18 cellular contexts compared by ENCODE assay signal in the genomic region with DNA sequence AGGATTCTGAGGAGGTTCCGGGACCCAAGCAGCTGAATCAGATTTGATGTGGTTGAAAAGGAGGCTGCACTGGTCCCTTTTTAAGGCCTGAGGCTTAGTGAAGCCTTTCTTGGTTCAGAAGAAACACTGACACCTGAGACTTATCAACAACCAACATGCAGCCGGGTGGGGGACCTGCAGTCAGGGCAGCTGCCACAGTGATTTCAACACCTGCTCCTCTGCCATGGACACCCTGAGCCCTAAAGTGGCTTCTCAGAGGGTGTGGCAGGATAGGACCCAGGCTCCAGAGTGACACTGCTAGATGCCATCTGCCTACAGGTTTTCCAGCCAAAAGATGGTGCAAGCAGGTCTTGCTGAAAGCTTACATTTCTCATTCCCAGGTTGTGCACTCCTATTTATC.
A peak's percentile ranks its signal among the peaks of the same experiment; 100 is the strongest.
DNase-seq lines count a peak whose midpoint lies in the region; ATAC-seq and TF ChIP-seq lines count a peak whose summit lies in the region.
"Had no signal": no experiment of that assay in that cellular context is flagged by ENCODE, and none has a peak within 500 bp of the region (broad histone marks: within the 10 kb centered on the region; RNA-seq: fewer than 3 reads in every experiment).

No MANE protein-coding gene starts in this region.

- H3K23ac ChIP-seq in neuronal stem cell (ENCODE audit: low read depth, low read length, poor library complexity) = no peak overlapping the region

- H3K9me2 ChIP-seq in HCT116 (ENCODE audit: insufficient read depth) = no peaks in the 10 kb centered on the region

- H3K4me1 Mint-ChIP-seq in stimulated activated effector memory CD8-positive, alpha-beta T cell treated with anti-CD3 and anti-CD28 coated beads, Interleukin-12 subunit alpha, Interleukin-12 subunit beta, amount 100 ng/mL, for 72 hours = no peaks in the 10 kb centered on the region
- H3K4me1 Mint-ChIP-seq: activated naive CD4-positive, alpha-beta T cell treated with anti-CD3 and anti-CD28 coated beads, Interleukin-2, amount 10 ng/mL, durations not matched to agents 7 days and 5 days; CD4-positive, alpha-beta memory T cell; stimulated activated memory B cell treated with anti-CD40 and anti-IgM and Interleukin-4, amounts not matched to agents 10 μg/mL and 1 μg/mL and 100 μg/mL, for 72 hours had no signal

- no peak overlapping the region for H4K8ac ChIP-seq in neuronal stem cell (ENCODE audit: low read depth, low read length)

- no peak for ATAC-seq in HCT116
- no peak for ATAC-seq in HG03521 (IDR thresholded peaks at IDR 0.05; ENCODE audit: unreplicated experiment)
- ATAC-seq in stimulated activated effector memory CD8-positive, alpha-beta T cell treated with anti-CD3 and anti-CD28 coated beads, Interleukin-12 subunit alpha, Interleukin-12 subunit beta, amount 100 ng/mL, for 72 hours = no peak
- ATAC-seq: stimulated activated memory B cell treated with anti-CD40 and anti-IgM and Interleukin-4, amounts not matched to agents 10 μg/mL and 1 μg/mL and 100 μg/mL, for 72 hours had no signal

- BruUV-seq in HCT116 (replicated peaks; lab: Mats Ljungman, UMichigan) = no TSS peak

- H3K79me1 ChIP-seq in neuronal stem cell (ENCODE audit: low read depth, low read length) = no peaks in the 10 kb centered on the region

- peak; percentile 39 for DNase-seq in DMS53 (lab: John Stamatoyannopoulos, UW)
- DNase-seq in DMS53 treated with DMSO at 0.1 percent for 48 hours (lab: John Stamatoyannopoulos, UW; ENCODE audit: unreplicated experiment) = no peak
- DNase-seq in HCT116 (ENCODE audit: low read depth, low spot score) = no peak
- peak; percentile 32 for DNase-seq in RPMI8226
- no peak for DNase-seq in neuronal stem cell (ENCODE audit: low spot score)
- no peak for DNase-seq in HCEC 1CT
- no peak for DNase-seq in stimulated activated effector memory CD8-positive, alpha-beta T cell treated with anti-CD3 and anti-CD28 coated beads, Interleukin-12 subunit alpha, Interleukin-12 subunit beta, amount 100 ng/mL, for 72 hours (ENCODE audit: low spot score in 2 of 2)
- DNase-seq: CD4-positive, alpha-beta memory T cell; natural killer cell; NCI-H2081 treated with DMSO at 0.1 percent for 48 hours; T-helper 1 cell had no signal

- H4K20me1 ChIP-seq in HCT116 (ENCODE audit: insufficient read depth) = no peaks in the 10 kb centered on the region

- no CpG with 5 or more reads among the region's 2 CpGs for WGBS in neuronal stem cell (ENCODE audit: extremely low coverage in 2 of 2, insufficient read length in 2 of 2, insufficient replicate concordance in 1 of 2), 2 donors

- intact Hi-C loops in HCT116 (cut with micrococcal nuclease) = no loop called here

- H3K9ac ChIP-seq in HCT116 (ENCODE audit: low read length) (no peak overlapping the region), neuronal stem cell (ENCODE audit: low read depth, low read length, poor library complexity) (no peak overlapping the region)

- no peak overlapping the region for H3K4ac ChIP-seq in neuronal stem cell (ENCODE audit: low read length)

- no peak for TF ChIP-seq POLR2A in HCT116 (IDR thresholded peaks at IDR 0.05; ENCODE audit: borderline replicate concordance, extremely low read depth, insufficient read depth, insufficient read length)

- no peak overlapping the region for H3K27ac Mint-ChIP-seq in stimulated activated effector memory CD8-positive, alpha-beta T cell treated with anti-CD3 and anti-CD28 coated beads, Interleukin-12 subunit alpha, Interleukin-12 subunit beta, amount 100 ng/mL, for 72 hours
- H3K27ac Mint-ChIP-seq: activated naive CD4-positive, alpha-beta T cell treated with anti-CD3 and anti-CD28 coated beads, Interleukin-2, amount 10 ng/mL, durations not matched to agents 7 days and 5 days; CD4-positive, alpha-beta memory T cell; natural killer cell; stimulated activated memory B cell treated with anti-CD40 and anti-IgM and Interleukin-4, amounts not matched to agents 10 μg/mL and 1 μg/mL and 100 μg/mL, for 72 hours had no signal

- H2BK120ac ChIP-seq in neuronal stem cell (ENCODE audit: low read depth, low read length) = no peak overlapping the region

- H3K4me1 ChIP-seq in HCT116 (ENCODE audit: control insufficient read depth in 1 of 2, insufficient read depth in 2 of 2, low read length in 2 of 2) (peaks cover 0 to 9% of the 10 kb centered on the region in 2 experiments; a peak in 3 of 4 replicates), neuronal stem cell (ENCODE audit: control insufficient read depth in 2 of 2, insufficient read depth in 1 of 2, low read depth in 1 of 2, low read length in 2 of 2) (peaks cover 33 to 49% of the 10 kb centered on the region in 2 donors)
- H3K4me1 ChIP-seq: SJCRH30 had no signal

- no peak for TF ChIP-seq RAD21 in HCT116 (IDR thresholded peaks at IDR 0.05; ENCODE audit: low read depth)

- no peaks in the 10 kb centered on the region for H3K9me3 Mint-ChIP-seq in stimulated activated effector memory CD8-positive, alpha-beta T cell treated with anti-CD3 and anti-CD28 coated beads, Interleukin-12 subunit alpha, Interleukin-12 subunit beta, amount 100 ng/mL, for 72 hours
- H3K9me3 Mint-ChIP-seq: activated naive CD4-positive, alpha-beta T cell treated with anti-CD3 and anti-CD28 coated beads, Interleukin-2, amount 10 ng/mL, durations not matched to agents 7 days and 5 days; CD4-positive, alpha-beta memory T cell; natural killer cell; stimulated activated memory B cell treated with anti-CD40 and anti-IgM and Interleukin-4, amounts not matched to agents 10 μg/mL and 1 μg/mL and 100 μg/mL, for 72 hours had no signal

- no peak overlapping the region for H3K4me3 Mint-ChIP-seq in stimulated activated effector memory CD8-positive, alpha-beta T cell treated with anti-CD3 and anti-CD28 coated beads, Interleukin-12 subunit alpha, Interleukin-12 subunit beta, amount 100 ng/mL, for 72 hours
- H3K4me3 Mint-ChIP-seq: activated naive CD4-positive, alpha-beta T cell treated with anti-CD3 and anti-CD28 coated beads, Interleukin-2, amount 10 ng/mL, durations not matched to agents 7 days and 5 days; CD4-positive, alpha-beta memory T cell; natural killer cell; stimulated activated memory B cell treated with anti-CD40 and anti-IgM and Interleukin-4, amounts not matched to agents 10 μg/mL and 1 μg/mL and 100 μg/mL, for 72 hours had no signal

- H3K18ac ChIP-seq in neuronal stem cell (ENCODE audit: low read length) = no peak overlapping the region

- H3K27ac ChIP-seq in HCT116 (ENCODE audit: low read depth, low read length) (no peak overlapping the region), neuronal stem cell (replicated peaks; ENCODE audit: low read length) (no peak overlapping the region)
- H3K27ac ChIP-seq: 22Rv1, SJCRH30, thoracic aorta had no signal

- RAD21 ChIA-PET in HCT116 (lab: Charles Lee; ENCODE audit: low non-redundant PET in 1 of 2, low total read pairs in 2 of 2, uncharacterized antibody in 2 of 2, unreplicated experiment in 2 of 2) = no interaction called here

- H2AK5ac ChIP-seq in neuronal stem cell (ENCODE audit: low read depth, low read length) = peak overlapping the region; percentile 31

- H3K14ac ChIP-seq in neuronal stem cell (ENCODE audit: low read length) = no peak overlapping the region

- POLR2A ChIA-PET in HCT116 (lab: Charles Lee) = no interaction called here

- H3K4me3 ChIP-seq in HCT116 (replicated peaks in 1 of 2; ENCODE audit: low read depth in 1 of 2, low read length in 2 of 2) (no peak overlapping the region), neuronal stem cell (ENCODE audit: low read length in 2 of 2) (no peak overlapping the region)
- H3K4me3 ChIP-seq: GM12878, SJCRH30, thoracic aorta had no signal

- H2AFZ ChIP-seq in HCT116 (ENCODE audit: low read depth, low read length, poor library complexity, severe bottlenecking) = no peak overlapping the region
- H2AFZ ChIP-seq in neuronal stem cell (ENCODE audit: low read length) = no peak overlapping the region

- no peaks in the 10 kb centered on the region for H3K36me3 ChIP-seq in HCT116 (ENCODE audit: control insufficient read depth in 1 of 2, insufficient read depth in 2 of 2, low read length in 2 of 2)
- no peaks in the 10 kb centered on the region for H3K36me3 ChIP-seq in neuronal stem cell (replicated peaks in 1 of 2; ENCODE audit: control insufficient read depth in 2 of 2, insufficient read depth in 2 of 2, low read length in 2 of 2)
- H3K36me3 ChIP-seq: SJCRH30, thoracic aorta had no signal

- no peak overlapping the region for H2BK15ac ChIP-seq in neuronal stem cell (ENCODE audit: low read length)

- TF ChIP-seq CTCF in HCT116 (IDR thresholded peaks at IDR 0.05 in 2 of 3, conservative IDR thresholded peaks at IDR 0.05 in 1 of 3; ENCODE audit: borderline replicate concordance in 1 of 3, insufficient read depth in 1 of 3, low read depth in 2 of 3, low read length in 2 of 3) = no peak

- CTCF ChIA-PET in HCT116 (lab: Charles Lee) = interaction anchor here (0.7 to 1.8 kb wide), 6 partner anchors 11 to 115 kb away, joined by 3 to 11 read pairs (median 3); no protein-coding TSS in a partner anchor

- H3K9me3 ChIP-seq in HCT116 (ENCODE audit: control insufficient read depth in 1 of 2, insufficient read depth in 1 of 2, low read depth in 1 of 2, low read length in 2 of 2) (no peaks in the 10 kb centered on the region), neuronal stem cell (replicated peaks in 1 of 2; ENCODE audit: control insufficient read depth in 2 of 2, insufficient read depth in 1 of 2, low read depth in 1 of 2, low read length in 2 of 2) (no peaks in the 10 kb centered on the region)
- H3K9me3 ChIP-seq: SJCRH30, thoracic aorta had no signal

- H4K91ac ChIP-seq in neuronal stem cell (ENCODE audit: low read depth, low read length, poor library complexity) = no peak overlapping the region

- no peak overlapping the region for H2BK5ac ChIP-seq in neuronal stem cell (ENCODE audit: low read length)

- H3K36me3 Mint-ChIP-seq in stimulated activated effector memory CD8-positive, alpha-beta T cell treated with anti-CD3 and anti-CD28 coated beads, Interleukin-12 subunit alpha, Interleukin-12 subunit beta, amount 100 ng/mL, for 72 hours = no peaks in the 10 kb centered on the region
- H3K36me3 Mint-ChIP-seq: activated naive CD4-positive, alpha-beta T cell treated with anti-CD3 and anti-CD28 coated beads, Interleukin-2, amount 10 ng/mL, durations not matched to agents 7 days and 5 days; CD4-positive, alpha-beta memory T cell; natural killer cell; stimulated activated memory B cell treated with anti-CD40 and anti-IgM and Interleukin-4, amounts not matched to agents 10 μg/mL and 1 μg/mL and 100 μg/mL, for 72 hours had no signal

- H3K4me2 ChIP-seq in HCT116 (ENCODE audit: low read length) = 0 out of 2 replicates have a peak overlapping the region, but pooled peaks have one; percentile 22
- H3K4me2 ChIP-seq in neuronal stem cell (ENCODE audit: insufficient read depth, low read length, poor library complexity, severe bottlenecking) = no peak overlapping the region

- H3K79me2 ChIP-seq in HCT116 (ENCODE audit: insufficient read depth, low read length) = no peaks in the 10 kb centered on the region

- H3K27me3 ChIP-seq in HCT116 (ENCODE audit: insufficient read depth, low read length) = no peaks in the 10 kb centered on the region
- H3K27me3 ChIP-seq in neuronal stem cell (ENCODE audit: control insufficient read depth in 3 of 3, insufficient read depth in 3 of 3, low read depth in 1 of 3, low read length in 3 of 3) = no peaks in the 10 kb centered on the region
- H3K27me3 ChIP-seq: SJCRH30 had no signal

- H2BK12ac ChIP-seq in neuronal stem cell (ENCODE audit: low read length) = peak overlapping the region; percentile 16

TF ChIP-seq in HCT116, 20 proteins besides CTCF, POLR2A, EP300 and RAD21 (continues in another document):
- TF ChIP-seq CBX3 (IDR thresholded peaks at IDR 0.05; ENCODE audit: low read depth) = no peak
- no peak for TF ChIP-seq JUND (IDR thresholded peaks at IDR 0.05)

Comparison
In these comparisons a context has a peak if more than half of its experiments do, and no peak if none do; other contexts are left out.
1. DNase-seq: peak in DMS53 (single experiment) and RPMI8226 (single experiment); none in DMS53 treated with DMSO at 0.1 percent for 48 hours (single experiment), HCT116 (single experiment), neuronal stem cell (single experiment), HCEC 1CT (single experiment) and stimulated activated effector memory CD8-positive, alpha-beta T cell treated with anti-CD3 and anti-CD28 coated beads, Interleukin-12 subunit alpha, Interleukin-12 subunit beta, amount 100 ng/mL, for 72 hours (0 of 2).